In the genomic region with DNA sequence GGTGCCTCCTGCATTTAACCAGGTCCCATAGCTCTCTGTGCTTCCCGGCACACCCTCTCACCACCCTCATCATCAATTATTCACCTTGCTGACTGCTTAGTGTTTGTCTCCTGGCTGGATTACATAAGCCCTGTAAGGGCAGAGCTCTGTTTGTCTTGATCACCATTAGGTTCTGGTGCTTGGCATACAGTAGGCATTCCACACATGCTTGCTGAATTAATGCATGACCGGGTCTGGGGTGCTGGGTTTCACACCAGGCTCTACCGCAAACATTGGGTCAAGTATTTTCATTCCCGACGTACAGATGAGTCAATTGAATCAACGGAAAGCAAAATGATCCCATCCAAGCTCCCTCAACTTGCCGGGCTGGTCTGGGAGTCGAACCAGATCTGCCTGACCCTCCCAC, we compare ENCODE assay signal across 8 cellular contexts. TPM values are rescaled to one million over a fixed set of nuclear protein-coding genes. Genes with fewer than 3 reads are reported as not detected.
DNase-seq lines count a peak whose midpoint lies in the region; ATAC-seq, FAIRE-seq and TF ChIP-seq lines count a peak whose summit lies in the region.

No MANE protein-coding gene starts in this region.

- H3K4me3 ChIP-seq in GM12864 (ENCODE audit: low read depth, low read length): peak overlapping the region; percentile 44
- H3K4me3 ChIP-seq in pancreas: peak overlapping the region in 2 of 4 donors; percentile 20 to 30

- WGBS in pancreas, 2 donors: 19 to 21% methylated on average over 8 of the region's 8 CpGs

- peak overlapping the region; percentile 85 for H3K4me3 Mint-ChIP-seq in central memory CD8-positive, alpha-beta T cell

- peak overlapping the region in 1 of 4 donors; percentile 63 for H3K27ac ChIP-seq in pancreas

- TF ChIP-seq CTCF in GM12864 (IDR thresholded peaks at IDR 0.05; ENCODE audit: low read depth, low read length, missing control alignments): no peak
- TF ChIP-seq CTCF in pancreas (IDR thresholded peaks at IDR 0.05): no peak

- H3K27ac Mint-ChIP-seq in central memory CD8-positive, alpha-beta T cell (ENCODE audit: low read depth): peak overlapping the region; percentile 92

- no peaks in the 10 kb centered on the region for H3K36me3 ChIP-seq in pancreas

- H3K9me3 Mint-ChIP-seq in central memory CD8-positive, alpha-beta T cell: no peaks in the 10 kb centered on the region

- peaks cover 64% of the 10 kb centered on the region for H3K4me1 Mint-ChIP-seq in central memory CD8-positive, alpha-beta T cell

- intact Hi-C loops in pancreas (cut with DNase I): no loop called here

- no peaks in the 10 kb centered on the region for H3K27me3 Mint-ChIP-seq in central memory CD8-positive, alpha-beta T cell

- no peak for ATAC-seq in central memory CD8-positive, alpha-beta T cell (replicated peaks; ENCODE audit: extremely low read depth, poor library complexity, severe bottlenecking)
- ATAC-seq in pancreas (peak in 3 of 4 donors; percentile 16 to 57 (median 19)), HG03432 (IDR thresholded peaks at IDR 0.05; ENCODE audit: unreplicated experiment) (no peak), GM19023 (IDR thresholded peaks at IDR 0.05; ENCODE audit: unreplicated experiment) (no peak)

- no peaks in the 10 kb centered on the region for H3K9me3 ChIP-seq in pancreas

- H3K36me3 Mint-ChIP-seq in central memory CD8-positive, alpha-beta T cell (ENCODE audit: insufficient read depth): peaks cover 16% of the 10 kb centered on the region

- FAIRE-seq in pancreas (lab: Jason Lieb, UNC): no peak

- no peak for DNase-seq in GM12864 (ENCODE audit: low read depth)
- peak; percentile 61 for DNase-seq in NCI-H2029 (lab: John Stamatoyannopoulos, UW)
- no peak for DNase-seq in central memory CD8-positive, alpha-beta T cell (ENCODE audit: low spot score in 2 of 2)
- no peak for DNase-seq in pancreas
- DNase-seq in mucosa of gallbladder (ENCODE audit: low spot score): no peak
- no peak for DNase-seq in NCI-H1694 (lab: John Stamatoyannopoulos, UW)

- H3K27me3 ChIP-seq in pancreas: no peaks in the 10 kb centered on the region

- H3K4me1 ChIP-seq in pancreas: peaks cover 0 to 3% (median 0%) of the 10 kb centered on the region in 3 donors

RNA-seq across cellular contexts. Expression of gene VAV1, which starts 28.5 kb away (rescaled TPM):
- total RNA-seq in pancreas (1 to 10 TPM in 3 of 6 donors, under 1 TPM in 3; 0.23 to 7.3 (median 1.7) TPM), mucosa of gallbladder (12.7 TPM)
- polyA plus RNA-seq in pancreas: 1 to 10 TPM; 1.0 to 1.4 TPM

RNA-seq across cellular contexts. Expression of gene SH2D3A, which starts 33.8 kb away (rescaled TPM):
- total RNA-seq in pancreas (10 to 100 TPM; 10.1 to 19.6 (median 13.5) TPM), mucosa of gallbladder (28.2 TPM)
- polyA plus RNA-seq in pancreas: 10 to 100 TPM; 31.9 to 33.0 TPM

Comparison
In these comparisons a context has a peak if more than half of its experiments do, and no peak if none do; other contexts are left out.
1. ATAC-seq: peak in pancreas (3 of 4); none in central memory CD8-positive, alpha-beta T cell (single experiment), HG03432 (single experiment) and GM19023 (single experiment).